ENCODE assay signal across 32 cellular contexts in genomic region chr12:70880744-70881143, GRCh38. TPM values are rescaled to one million over a fixed set of nuclear protein-coding genes. Genes with fewer than 3 reads are reported as not detected.
"Had no signal": no experiment of that assay in that cellular context is flagged by ENCODE, and none has a peak within 500 bp of the region (broad histone marks: within the 10 kb centered on the region; RNA-seq: fewer than 3 reads in every experiment).

No MANE protein-coding gene starts in this region.

- H3K4me1 Mint-ChIP-seq: natural killer cell; stimulated activated memory B cell treated with anti-CD40 and anti-IgM and Interleukin-4, amounts not matched to agents 10 μg/mL and 1 μg/mL and 100 μg/mL, for 72 hours; stimulated activated naive CD8-positive, alpha-beta T cell treated with anti-CD3 and anti-CD28 coated beads, Interleukin-15, amount 100 ng/mL, for 72 hours had no signal

- H2AFZ ChIP-seq: neural progenitor cell, parathyroid adenoma had no signal

- H3K9me3 ChIP-seq: ovary, psoas muscle, suprapubic skin, testis, tibial artery, transverse colon, upper lobe of right lung, uterus had no signal

- H3K4me3 ChIP-seq: neural progenitor cell, ovary, psoas muscle, skin epidermis, smooth muscle cell, spleen, suprapubic skin, testis, tibial artery, transverse colon, upper lobe of right lung, uterus had no signal

- H3K27me3 Mint-ChIP-seq: progenitor cell of endocrine pancreas; stimulated activated memory B cell treated with anti-CD40 and anti-IgM and Interleukin-4, amounts not matched to agents 10 μg/mL and 1 μg/mL and 100 μg/mL, for 72 hours; stimulated activated naive CD8-positive, alpha-beta T cell treated with anti-CD3 and anti-CD28 coated beads, Interleukin-15, amount 100 ng/mL, for 72 hours; type B pancreatic cell had no signal

- H3K36me3 ChIP-seq: neural progenitor cell, ovary, spleen, suprapubic skin, tibial artery, transverse colon, upper lobe of right lung, uterus had no signal

- DNase-seq: natural killer cell; occipital lobe; ovary; posterior cingulate gyrus; psoas muscle; right cardiac atrium; spleen; stimulated activated CD4-positive, alpha-beta T cell treated with anti-CD3 and anti-CD28 coated beads, Interleukin-12 subunit alpha, Interleukin-12 subunit beta, amount 100 ng/mL, for 4 hours; stimulated activated CD4-positive, alpha-beta T cell treated with anti-CD3 and anti-CD28 coated beads, Interleukin-1b, Interleukin-23, amount 100 ng/mL, for 48 hours; stimulated activated CD4-positive, alpha-beta T cell treated with anti-CD3 and anti-CD28 coated beads, Interleukin-4, amount 100 ng/mL, for 1 hour; stimulated activated CD4-positive, alpha-beta T cell treated with anti-CD3 and anti-CD28 coated beads, Interleukin-4, amount 100 ng/mL, for 4 hours; stimulated activated CD8-positive, alpha-beta memory T cell treated with anti-CD3 and anti-CD28 coated beads, Interleukin-4, amount 100 ng/mL, for 48 hours; stimulated activated naive CD4-positive, alpha-beta T cell; stimulated activated naive CD8-positive, alpha-beta T cell treated with anti-CD3 and anti-CD28 coated beads, Interleukin-15, amount 100 ng/mL, for 72 hours; stimulated activated naive CD8-positive, alpha-beta T cell treated with anti-CD3 and anti-CD28 coated beads, Interleukin-15, Interleukin-2, amounts not matched to agents 100 U/mL and 50 U/mL, for 24 hours; substantia nigra; testis; tibial artery; transverse colon; upper lobe of right lung; uterus had no signal

- H3K27ac ChIP-seq: neural progenitor cell, ovary, parathyroid adenoma, psoas muscle, skin epidermis, spleen, suprapubic skin, testis, tibial artery, transverse colon, upper lobe of right lung, uterus had no signal

- H3K27me3 ChIP-seq: neural progenitor cell, ovary, spleen, suprapubic skin, testis, tibial artery, transverse colon, upper lobe of right lung, uterus had no signal

- ATAC-seq: natural killer cell; psoas muscle; right cardiac atrium; sciatic nerve; stimulated activated memory B cell treated with anti-CD40 and anti-IgM and Interleukin-4, amounts not matched to agents 10 μg/mL and 1 μg/mL and 100 μg/mL, for 72 hours; stimulated activated naive CD8-positive, alpha-beta T cell treated with anti-CD3 and anti-CD28 coated beads, Interleukin-15, amount 100 ng/mL, for 72 hours; stimulated activated naive CD8-positive, alpha-beta T cell treated with anti-CD3 and anti-CD28 coated beads, Interleukin-15, Interleukin-2, amounts not matched to agents 100 U/mL and 50 U/mL, for 24 hours; upper lobe of right lung had no signal

- H3K4me3 Mint-ChIP-seq: natural killer cell; nephron; neural progenitor cell; stimulated activated memory B cell treated with anti-CD40 and anti-IgM and Interleukin-4, amounts not matched to agents 10 μg/mL and 1 μg/mL and 100 μg/mL, for 72 hours; stimulated activated naive CD8-positive, alpha-beta T cell treated with anti-CD3 and anti-CD28 coated beads, Interleukin-15, amount 100 ng/mL, for 72 hours; type B pancreatic cell had no signal

- H3K36me3 Mint-ChIP-seq: natural killer cell; neural progenitor cell; stimulated activated memory B cell treated with anti-CD40 and anti-IgM and Interleukin-4, amounts not matched to agents 10 μg/mL and 1 μg/mL and 100 μg/mL, for 72 hours; type B pancreatic cell had no signal

- H3K79me2 ChIP-seq: parathyroid adenoma had no signal

- H3K9ac ChIP-seq: neural progenitor cell, parathyroid adenoma had no signal

- H3K4me2 ChIP-seq: neural progenitor cell, smooth muscle cell had no signal

- H3K4me1 ChIP-seq: neural progenitor cell, parathyroid adenoma, psoas muscle, spleen, suprapubic skin, transverse colon, upper lobe of right lung, uterus had no signal

- H3K9me3 Mint-ChIP-seq: type B pancreatic cell had no signal

- H3K27ac Mint-ChIP-seq: natural killer cell; nephron; neural progenitor cell; progenitor cell of endocrine pancreas; stimulated activated memory B cell treated with anti-CD40 and anti-IgM and Interleukin-4, amounts not matched to agents 10 μg/mL and 1 μg/mL and 100 μg/mL, for 72 hours; stimulated activated naive CD8-positive, alpha-beta T cell treated with anti-CD3 and anti-CD28 coated beads, Interleukin-15, amount 100 ng/mL, for 72 hours; type B pancreatic cell had no signal

RNA-seq across cellular contexts. Expression of gene PTPRR, which starts 39.8 kb away (rescaled TPM):
- total RNA-seq: osteoblast, suprapubic skin had no signal
